In genomic region chr9:89383030-89383720, GRCh38 we compare ENCODE assay signal across 16 cellular contexts.
DNase-seq lines count a peak whose midpoint lies in the region; ATAC-seq and TF ChIP-seq lines count a peak whose summit lies in the region.
"Had no signal": no experiment of that assay in that cellular context is flagged by ENCODE, and none has a peak within 500 bp of the region (broad histone marks: within the 10 kb centered on the region; RNA-seq: fewer than 3 reads in every experiment).

No MANE protein-coding gene starts in this region.

- H3K27me3 Mint-ChIP-seq in activated CD4-positive, alpha-beta T cell treated with anti-CD3 and anti-CD28 coated beads, Interleukin-2, amount 10 ng/mL, durations not matched to agents 7 days and 5 days = no peaks in the 10 kb centered on the region
- H3K27me3 Mint-ChIP-seq in T-helper 17 cell (no peaks in the 10 kb centered on the region), progenitor cell of endocrine pancreas (no peaks in the 10 kb centered on the region)
- H3K27me3 Mint-ChIP-seq in effector memory CD8-positive, alpha-beta T cell = no peaks in the 10 kb centered on the region

- DNase-seq in activated CD4-positive, alpha-beta T cell treated with anti-CD3 and anti-CD28 coated beads, Interleukin-2, amount 10 ng/mL, durations not matched to agents 7 days and 5 days = no peak
- DNase-seq in activated CD4-positive, alpha-beta T cell treated with anti-CD3 and anti-CD28 coated beads, Interleukin-2, amount 50 U/mL, for 4 hours = no peak
- no peak for DNase-seq in T-helper 17 cell
- DNase-seq in effector memory CD8-positive, alpha-beta T cell = no peak
- no peak for DNase-seq in progenitor cell of endocrine pancreas (ENCODE audit: low spot score, unreplicated experiment)
- DNase-seq in LoVo (ENCODE audit: low spot score) = no peak
- no peak for DNase-seq in NCI-H2171 treated with DMSO at 0.1 percent for 48 hours (lab: John Stamatoyannopoulos, UW)
- DNase-seq in NCI-H446 treated with DMSO at 0.1 percent for 48 hours (lab: John Stamatoyannopoulos, UW) = no peak
- DNase-seq: Caco-2, foreskin melanocyte, NCI-H748 treated with DMSO at 0.1 percent for 48 hours, retina had no signal

- H3K4me1 Mint-ChIP-seq in activated CD4-positive, alpha-beta T cell treated with anti-CD3 and anti-CD28 coated beads, Interleukin-2, amount 10 ng/mL, durations not matched to agents 7 days and 5 days = peaks cover 66% of the 10 kb centered on the region
- H3K4me1 Mint-ChIP-seq in T-helper 17 cell (peaks cover 23% of the 10 kb centered on the region), progenitor cell of endocrine pancreas (ENCODE audit: low read depth) (no peaks in the 10 kb centered on the region)
- peaks cover 4 to 10% of the 10 kb centered on the region in 2 donors for H3K4me1 Mint-ChIP-seq in effector memory CD8-positive, alpha-beta T cell (ENCODE audit: low read depth in 2 of 2)
- H3K4me1 Mint-ChIP-seq: nephron had no signal

- no peak for TF ChIP-seq CTCF in progenitor cell of endocrine pancreas (IDR thresholded peaks at IDR 0.05; ENCODE audit: unreplicated experiment)

- H3K36me3 Mint-ChIP-seq in activated CD4-positive, alpha-beta T cell treated with anti-CD3 and anti-CD28 coated beads, Interleukin-2, amount 10 ng/mL, durations not matched to agents 7 days and 5 days (ENCODE audit: low read depth) = peaks cover 81% of the 10 kb centered on the region
- peaks cover 4% of the 10 kb centered on the region for H3K36me3 Mint-ChIP-seq in T-helper 17 cell (ENCODE audit: low read depth)
- peaks cover 91% of the 10 kb centered on the region for H3K36me3 Mint-ChIP-seq in effector memory CD8-positive, alpha-beta T cell (ENCODE audit: insufficient read depth)
- H3K36me3 Mint-ChIP-seq in progenitor cell of endocrine pancreas (ENCODE audit: insufficient read depth) = peaks cover 16% of the 10 kb centered on the region

- CTCF ChIA-PET in activated CD4-positive, alpha-beta T cell treated with anti-CD3 and anti-CD28 coated beads, Interleukin-2, amount 10 ng/mL, durations not matched to agents 7 days and 5 days (lab: Charles Lee) = interaction anchor here (0.6 to 1.9 kb wide), 4 partner anchors 23 to 215 kb away, joined by 3 to 4 read pairs (median 4); no protein-coding TSS in a partner anchor

- H3K9me3 ChIP-seq in T-helper 17 cell (ENCODE audit: control insufficient read depth, low read length, poor library complexity, severe bottlenecking) = no peaks in the 10 kb centered on the region
- H3K9me3 ChIP-seq: A549, Caco-2 had no signal

- H3K4me3 Mint-ChIP-seq in activated CD4-positive, alpha-beta T cell treated with anti-CD3 and anti-CD28 coated beads, Interleukin-2, amount 10 ng/mL, durations not matched to agents 7 days and 5 days = no peak overlapping the region
- H3K4me3 Mint-ChIP-seq in T-helper 17 cell (peak overlapping the region; percentile 74), progenitor cell of endocrine pancreas (ENCODE audit: low read depth) (no peak overlapping the region)
- no peak overlapping the region for H3K4me3 Mint-ChIP-seq in effector memory CD8-positive, alpha-beta T cell
- H3K4me3 Mint-ChIP-seq: nephron had no signal

- no peak for ATAC-seq in T-helper 17 cell
- no peak for ATAC-seq in effector memory CD8-positive, alpha-beta T cell (replicated peaks)
- ATAC-seq: A549, Panc1, SK-N-SH treated with all-trans-retinoic acid at 6 μM for 48 hours had no signal

- H3K9me3 Mint-ChIP-seq in activated CD4-positive, alpha-beta T cell treated with anti-CD3 and anti-CD28 coated beads, Interleukin-2, amount 10 ng/mL, durations not matched to agents 7 days and 5 days = no peaks in the 10 kb centered on the region
- H3K9me3 Mint-ChIP-seq in effector memory CD8-positive, alpha-beta T cell = no peaks in the 10 kb centered on the region
- no peaks in the 10 kb centered on the region for H3K9me3 Mint-ChIP-seq in progenitor cell of endocrine pancreas (ENCODE audit: low read depth)
- H3K9me3 Mint-ChIP-seq: nephron had no signal

- POLR2A ChIA-PET in activated CD4-positive, alpha-beta T cell treated with anti-CD3 and anti-CD28 coated beads, Interleukin-2, amount 10 ng/mL, durations not matched to agents 7 days and 5 days (lab: Charles Lee) = no interaction called here

- peak overlapping the region; percentile 81 for H3K27ac Mint-ChIP-seq in activated CD4-positive, alpha-beta T cell treated with anti-CD3 and anti-CD28 coated beads, Interleukin-2, amount 10 ng/mL, durations not matched to agents 7 days and 5 days
- H3K27ac Mint-ChIP-seq in T-helper 17 cell (peak overlapping the region; percentile 88), progenitor cell of endocrine pancreas (peak overlapping the region; percentile 80)
- H3K27ac Mint-ChIP-seq in effector memory CD8-positive, alpha-beta T cell = peak overlapping the region; percentile 76 to 88
- H3K27ac Mint-ChIP-seq: nephron had no signal
